ENCODE assay signal across 17 cellular contexts in genomic region chr6:108360919-108361311, GRCh38.
DNase-seq lines count a peak whose midpoint lies in the region; ATAC-seq and TF ChIP-seq lines count a peak whose summit lies in the region.
"Had no signal": no experiment of that assay in that cellular context is flagged by ENCODE, and none has a peak within 500 bp of the region (broad histone marks: within the 10 kb centered on the region; RNA-seq: fewer than 3 reads in every experiment).

No MANE protein-coding gene starts in this region.

- no peaks in the 10 kb centered on the region for H3K4me1 ChIP-seq in tibial artery
- H3K4me1 ChIP-seq: Caco-2 had no signal

- POLR2A ChIA-PET in activated naive CD8-positive, alpha-beta T cell treated with anti-CD3 and anti-CD28 coated beads, Interleukin-2, amount 10 ng/mL, durations not matched to agents 7 days and 5 days (lab: Charles Lee) = no interaction called here

- intact Hi-C loops in tibial artery (cut with DNase I; ENCODE audit: low total_unique reads) = no loop called here

- TF ChIP-seq CTCF in NB4 (IDR thresholded peaks at IDR 0.05; ENCODE audit: low read depth, low read length) (no peak), tibial artery (IDR thresholded peaks at IDR 0.05) (no peak)

- TF ChIP-seq POLR2A in NB4 (IDR thresholded peaks at IDR 0.05; ENCODE audit: extremely low read depth, insufficient read length) = no peak

- H3K4me3 ChIP-seq in NB4 (ENCODE audit: low read depth, low read length) (peak overlapping the region; percentile 18), tibial artery (no peak overlapping the region)
- H3K4me3 ChIP-seq: BLaER1 treated with 17β-estradiol and CSF1 and Interleukin-3, amounts not matched to agents 10 nM and 100 nM; GM23248; HAP-1 had no signal

- peak overlapping the region; percentile 65 for H3K27ac Mint-ChIP-seq in activated naive CD8-positive, alpha-beta T cell treated with anti-CD3 and anti-CD28 coated beads, Interleukin-2, amount 10 ng/mL, durations not matched to agents 7 days and 5 days
- H3K27ac Mint-ChIP-seq in activated naive CD8-positive, alpha-beta T cell treated with anti-CD3 and anti-CD28 coated beads for 36 hours = no peak overlapping the region
- H3K27ac Mint-ChIP-seq in memory B cell = peak overlapping the region; percentile 67
- H3K27ac Mint-ChIP-seq: B cell; CD4-positive, alpha-beta T cell; IgD-negative memory B cell had no signal

- H3K36me3 Mint-ChIP-seq in activated naive CD8-positive, alpha-beta T cell treated with anti-CD3 and anti-CD28 coated beads, Interleukin-2, amount 10 ng/mL, durations not matched to agents 7 days and 5 days = peaks cover 11% of the 10 kb centered on the region
- H3K36me3 Mint-ChIP-seq in activated naive CD8-positive, alpha-beta T cell treated with anti-CD3 and anti-CD28 coated beads for 36 hours = no peaks in the 10 kb centered on the region
- peaks cover 2% of the 10 kb centered on the region for H3K36me3 Mint-ChIP-seq in memory B cell

- H3K27me3 Mint-ChIP-seq in activated naive CD8-positive, alpha-beta T cell treated with anti-CD3 and anti-CD28 coated beads, Interleukin-2, amount 10 ng/mL, durations not matched to agents 7 days and 5 days = no peaks in the 10 kb centered on the region
- no peaks in the 10 kb centered on the region for H3K27me3 Mint-ChIP-seq in activated naive CD8-positive, alpha-beta T cell treated with anti-CD3 and anti-CD28 coated beads for 36 hours
- no peaks in the 10 kb centered on the region for H3K27me3 Mint-ChIP-seq in memory B cell
- H3K27me3 Mint-ChIP-seq: B cell; CD4-positive, alpha-beta T cell; IgD-negative memory B cell had no signal

- ATAC-seq in activated naive CD8-positive, alpha-beta T cell treated with anti-CD3 and anti-CD28 coated beads, Interleukin-2, amount 10 ng/mL, durations not matched to agents 7 days and 5 days (ENCODE audit: low read depth) = no peak
- ATAC-seq in memory B cell (ENCODE audit: low read depth) (no peak), HG03045 (IDR thresholded peaks at IDR 0.05; ENCODE audit: unreplicated experiment) (no peak), HG03196 (IDR thresholded peaks at IDR 0.05; ENCODE audit: unreplicated experiment) (no peak)

- peaks cover 33% of the 10 kb centered on the region for H3K4me1 Mint-ChIP-seq in activated naive CD8-positive, alpha-beta T cell treated with anti-CD3 and anti-CD28 coated beads, Interleukin-2, amount 10 ng/mL, durations not matched to agents 7 days and 5 days
- peaks cover 7% of the 10 kb centered on the region for H3K4me1 Mint-ChIP-seq in activated naive CD8-positive, alpha-beta T cell treated with anti-CD3 and anti-CD28 coated beads for 36 hours
- peaks cover 13% of the 10 kb centered on the region for H3K4me1 Mint-ChIP-seq in memory B cell

- no peaks in the 10 kb centered on the region for H3K9me3 Mint-ChIP-seq in activated naive CD8-positive, alpha-beta T cell treated with anti-CD3 and anti-CD28 coated beads, Interleukin-2, amount 10 ng/mL, durations not matched to agents 7 days and 5 days
- no peaks in the 10 kb centered on the region for H3K9me3 Mint-ChIP-seq in activated naive CD8-positive, alpha-beta T cell treated with anti-CD3 and anti-CD28 coated beads for 36 hours
- no peaks in the 10 kb centered on the region for H3K9me3 Mint-ChIP-seq in memory B cell
- H3K9me3 Mint-ChIP-seq: CD4-positive, alpha-beta T cell; IgD-negative memory B cell had no signal

- no peaks in the 10 kb centered on the region for H3K27me3 ChIP-seq in tibial artery
- H3K27me3 ChIP-seq: BLaER1 treated with 17β-estradiol and CSF1 and Interleukin-3, amounts not matched to agents 10 nM and 100 nM had no signal

- no peak for DNase-seq in activated naive CD8-positive, alpha-beta T cell treated with anti-CD3 and anti-CD28 coated beads, Interleukin-2, amount 10 ng/mL, durations not matched to agents 7 days and 5 days
- no peak for DNase-seq in activated naive CD8-positive, alpha-beta T cell treated with anti-CD3 and anti-CD28 coated beads for 36 hours
- DNase-seq in NB4 (ENCODE audit: low read depth) = no peak
- no peak for DNase-seq in memory B cell (ENCODE audit: low spot score in 2 of 2)
- DNase-seq in tibial artery = no peak
- DNase-seq: 8988T; Caco-2; CD4-positive, alpha-beta T cell; DMS153; DMS79 had no signal

- no peak overlapping the region for H3K4me3 Mint-ChIP-seq in activated naive CD8-positive, alpha-beta T cell treated with anti-CD3 and anti-CD28 coated beads, Interleukin-2, amount 10 ng/mL, durations not matched to agents 7 days and 5 days
- H3K4me3 Mint-ChIP-seq in activated naive CD8-positive, alpha-beta T cell treated with anti-CD3 and anti-CD28 coated beads for 36 hours = no peak overlapping the region
- H3K4me3 Mint-ChIP-seq in memory B cell = no peak overlapping the region
- H3K4me3 Mint-ChIP-seq: B cell; CD4-positive, alpha-beta T cell; IgD-negative memory B cell had no signal

- H3K36me3 ChIP-seq in tibial artery = peaks cover 0 to 12% (median 8%) of the 10 kb centered on the region in 3 donors
- H3K36me3 ChIP-seq: HAP-1 had no signal

- H3K27ac ChIP-seq in tibial artery = no peak overlapping the region
- H3K27ac ChIP-seq: GM23248 had no signal

- no peaks in the 10 kb centered on the region for H3K9me3 ChIP-seq in tibial artery
- H3K9me3 ChIP-seq: BLaER1 treated with 17β-estradiol and CSF1 and Interleukin-3, amounts not matched to agents 10 nM and 100 nM; Caco-2; HAP-1 had no signal
